24 cellular contexts compared by ENCODE assay signal in genomic region chr13:99823961-99824360, GRCh38.
"Had no signal": no experiment of that assay in that cellular context is flagged by ENCODE, and none has a peak within 500 bp of the region (broad histone marks: within the 10 kb centered on the region; RNA-seq: fewer than 3 reads in every experiment).

No MANE protein-coding gene starts in this region.

- H3K27ac Mint-ChIP-seq: dendritic cell treated with granulocyte-macrophage colony-stimulating factor and Interleukin-4, amounts not matched to agents 40 ng/mL and 50 ng/mL, for 4 days; endodermal cell had no signal

- H3K27me3 Mint-ChIP-seq: dendritic cell treated with granulocyte-macrophage colony-stimulating factor and Interleukin-4, amounts not matched to agents 40 ng/mL and 50 ng/mL, for 4 days; effector memory CD8-positive, alpha-beta T cell had no signal

- H3K9me3 Mint-ChIP-seq: dendritic cell treated with granulocyte-macrophage colony-stimulating factor and Interleukin-4, amounts not matched to agents 40 ng/mL and 50 ng/mL, for 4 days; effector memory CD8-positive, alpha-beta T cell; endodermal cell had no signal

- H3K4me3 ChIP-seq: colonic mucosa, coronary artery, dorsolateral prefrontal cortex, esophagus muscularis mucosa, esophagus squamous epithelium, gastrocnemius medialis, gastroesophageal sphincter, heart left ventricle, heart right ventricle had no signal

- H3K27ac ChIP-seq: colonic mucosa, coronary artery, dorsolateral prefrontal cortex, epithelial cell of prostate, esophagus muscularis mucosa, esophagus squamous epithelium, foreskin keratinocyte, gastrocnemius medialis, gastroesophageal sphincter, heart left ventricle, heart right ventricle had no signal

- DNase-seq: colonic mucosa; cortex of kidney; dermis blood vessel endothelial cell; dorsolateral prefrontal cortex; effector CD4-positive, alpha-beta T cell; effector CD8-positive, alpha-beta T cell; effector memory CD4-positive, alpha-beta T cell; effector memory CD8-positive, alpha-beta T cell; endodermal cell; erythroblast; esophagus squamous epithelium; foreskin fibroblast; foreskin keratinocyte; foreskin melanocyte; gastrocnemius medialis; glutamatergic neuron; head of caudate nucleus; heart left ventricle; heart right ventricle had no signal

- H3K4me3 Mint-ChIP-seq: dendritic cell treated with granulocyte-macrophage colony-stimulating factor and Interleukin-4, amounts not matched to agents 40 ng/mL and 50 ng/mL, for 4 days; effector memory CD8-positive, alpha-beta T cell; endodermal cell had no signal
